Comparison of ENCODE assay signal across 21 cellular contexts in the genomic region with DNA sequence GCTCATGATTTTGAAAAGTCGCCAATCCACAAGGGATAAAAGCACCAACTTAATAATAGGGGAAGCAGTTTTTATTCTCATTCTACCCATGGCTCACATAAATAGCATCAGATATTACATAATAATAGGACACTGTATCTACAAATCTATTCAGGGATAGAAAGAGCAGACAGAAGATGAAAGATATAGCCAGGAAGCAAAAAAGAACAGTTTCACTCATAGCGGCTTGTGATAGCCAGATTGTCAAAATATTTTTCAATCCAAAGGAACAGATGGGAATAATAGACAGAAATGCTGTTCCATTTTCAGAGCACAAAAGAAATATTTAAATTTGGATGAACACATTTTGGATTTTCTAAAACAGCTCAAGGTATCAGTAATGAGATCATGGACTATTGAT.
"Had no signal": no experiment of that assay in that cellular context is flagged by ENCODE, and none has a peak within 500 bp of the region (broad histone marks: within the 10 kb centered on the region; RNA-seq: fewer than 3 reads in every experiment).

No MANE protein-coding gene starts in this region.

- H3K4me1 ChIP-seq: Peyer's patch had no signal

- H3K9me3 ChIP-seq: MG63, Peyer's patch, SJSA1 had no signal

- ATAC-seq: Right ventricle myocardium inferior had no signal

- H3K36me3 ChIP-seq: MG63, Peyer's patch, SJSA1 had no signal

- DNase-seq: KBM-7; MG63; NCI-H1092 treated with DMSO at 0.1 percent for 48 hours; NCI-H1436; NCI-H187; NCI-H2029; NCI-H2081 treated with DMSO at 0.1 percent for 48 hours; NCI-H2171; NCI-H226; NCI-H446; NCI-H510A; NCI-H524 treated with DMSO at 0.1 percent for 48 hours; NCI-H69; NCI-H774; NK-92 treated with Interleukin-12 subunit alpha and Interleukin-12 subunit beta, amount 100 ng/mL, for 24 hours; PC-9; Peyer's patch; SIG-M5 had no signal

- H2AFZ ChIP-seq: PC-9 had no signal

- H3K27ac ChIP-seq: PC-9, Peyer's patch, SJSA1, SK-N-MC had no signal

- H3K27me3 ChIP-seq: MG63, Peyer's patch, SJSA1 had no signal

- H3K4me3 ChIP-seq: MG63, PC-9, Peyer's patch, SJSA1, SK-N-MC had no signal
